Comparison of ENCODE assay signal across 18 cellular contexts in genomic region chr7:359226-359775, GRCh38.
DNase-seq lines count a peak whose midpoint lies in the region; ATAC-seq and TF ChIP-seq lines count a peak whose summit lies in the region.
"Had no signal": no experiment of that assay in that cellular context is flagged by ENCODE, and none has a peak within 500 bp of the region (broad histone marks: within the 10 kb centered on the region; RNA-seq: fewer than 3 reads in every experiment).

No MANE protein-coding gene starts in this region.

- no peak for ATAC-seq in left cardiac atrium
- no peak for ATAC-seq in left ventricle myocardium superior
- ATAC-seq in naive thymus-derived CD8-positive, alpha-beta T cell, result no peak
- ATAC-seq in aorta (ENCODE audit: low FRiP score), result no peak
- no peak for ATAC-seq in activated T-helper 17 cell treated with anti-CD3 and anti-CD28 coated beads, Interleukin-2, amount 50 U/mL, for 72 hours (replicated peaks)
- ATAC-seq: A549 had no signal

- peaks cover 0 to 5% (median 0%) of the 10 kb centered on the region in 9 donors for H3K9me3 Mint-ChIP-seq in naive thymus-derived CD8-positive, alpha-beta T cell
- peaks cover 0 to 10% (median 2%) of the 10 kb centered on the region in 6 donors for H3K9me3 Mint-ChIP-seq in immature natural killer cell
- H3K9me3 Mint-ChIP-seq in activated T-helper 17 cell treated with anti-CD3 and anti-CD28 coated beads, Interleukin-2, amount 50 U/mL, for 72 hours, result peaks cover 4% of the 10 kb centered on the region
- H3K9me3 Mint-ChIP-seq: H9 had no signal

- H3K4me3 ChIP-seq in left ventricle myocardium inferior (no peak overlapping the region), aorta (ENCODE audit: low read length in 2 of 2) (no peak overlapping the region)
- H3K4me3 ChIP-seq: A549, SJCRH30 had no signal

- peak overlapping the region in 6 of 10 donors; percentile 11 to 89 (median 35) for H3K4me3 Mint-ChIP-seq in naive thymus-derived CD8-positive, alpha-beta T cell
- H3K4me3 Mint-ChIP-seq in immature natural killer cell, result no peak overlapping the region
- no peak overlapping the region for H3K4me3 Mint-ChIP-seq in activated T-helper 17 cell treated with anti-CD3 and anti-CD28 coated beads, Interleukin-2, amount 50 U/mL, for 72 hours
- H3K4me3 Mint-ChIP-seq: H9, IgD-negative memory B cell had no signal

- peaks cover 8% of the 10 kb centered on the region for H3K9me3 ChIP-seq in left ventricle myocardium inferior (replicated peaks)
- peaks cover 2% of the 10 kb centered on the region for H3K9me3 ChIP-seq in aorta (ENCODE audit: control insufficient read depth, low read length)
- H3K9me3 ChIP-seq: A549, Caco-2, SJCRH30 had no signal

- H3K27ac ChIP-seq in left ventricle myocardium inferior (replicated peaks) (no peak overlapping the region), aorta (ENCODE audit: low read depth in 1 of 2, low read length in 2 of 2) (no peak overlapping the region)
- H3K27ac ChIP-seq: A549, SJCRH30 had no signal

- 83 to 86% methylated on average over 19 of the region's 19 CpGs for WGBS in aorta, 2 donors

- intact Hi-C loops in left ventricle myocardium inferior (cut with micrococcal nuclease), result no loop called here
- intact Hi-C loops in left cardiac atrium (cut with DNase I), result no loop called here
- intact Hi-C loops in left ventricle myocardium superior (cut with micrococcal nuclease), result no loop called here
- intact Hi-C loops in aorta (cut with DNase I), result no loop called here

- no peaks in the 10 kb centered on the region for H3K36me3 ChIP-seq in left ventricle myocardium inferior
- no peaks in the 10 kb centered on the region for H3K36me3 ChIP-seq in aorta (ENCODE audit: control insufficient read depth in 1 of 2, insufficient read depth in 2 of 2, low read length in 1 of 2)
- H3K36me3 ChIP-seq: SJCRH30 had no signal

- CTCF ChIA-PET in HEK293T (lab: Yijun Ruan, JAX), result no interaction called here

- H3K27me3 Mint-ChIP-seq in naive thymus-derived CD8-positive, alpha-beta T cell, result peaks cover 0 to 2% (median 0%) of the 10 kb centered on the region in 5 donors
- H3K27me3 Mint-ChIP-seq in immature natural killer cell (ENCODE audit: low read depth in 3 of 3), result peaks cover 7 to 20% (median 8%) of the 10 kb centered on the region in 3 donors
- no peaks in the 10 kb centered on the region for H3K27me3 Mint-ChIP-seq in activated T-helper 17 cell treated with anti-CD3 and anti-CD28 coated beads, Interleukin-2, amount 50 U/mL, for 72 hours

- peaks cover 31 to 61% (median 45%) of the 10 kb centered on the region in 4 donors for H3K4me1 Mint-ChIP-seq in naive thymus-derived CD8-positive, alpha-beta T cell
- H3K4me1 Mint-ChIP-seq in immature natural killer cell, result peaks cover 32 to 35% of the 10 kb centered on the region in 2 donors
- peaks cover 20% of the 10 kb centered on the region for H3K4me1 Mint-ChIP-seq in activated T-helper 17 cell treated with anti-CD3 and anti-CD28 coated beads, Interleukin-2, amount 50 U/mL, for 72 hours

- H3K27me3 ChIP-seq in left ventricle myocardium inferior (ENCODE audit: low read depth) (peaks cover 64% of the 10 kb centered on the region), aorta (ENCODE audit: control insufficient read depth in 1 of 2, insufficient read depth in 2 of 2, low read length in 1 of 2) (no peaks in the 10 kb centered on the region)
- H3K27me3 ChIP-seq: SJCRH30 had no signal

- H3K36me3 Mint-ChIP-seq in naive thymus-derived CD8-positive, alpha-beta T cell, result no peaks in the 10 kb centered on the region
- H3K36me3 Mint-ChIP-seq in immature natural killer cell, result peaks cover 0 to 10% (median 7%) of the 10 kb centered on the region in 3 donors
- H3K36me3 Mint-ChIP-seq in activated T-helper 17 cell treated with anti-CD3 and anti-CD28 coated beads, Interleukin-2, amount 50 U/mL, for 72 hours (ENCODE audit: low read depth), result peaks cover 4% of the 10 kb centered on the region
- H3K36me3 Mint-ChIP-seq: IgD-negative memory B cell had no signal

- POLR2A ChIA-PET in naive thymus-derived CD8-positive, alpha-beta T cell (lab: Charles Lee), result interaction anchor here (0.8 to 2.0 kb wide), 6 partner anchors 8 to 516 kb away, joined by 3 to 15 read pairs (median 4); partner anchors contain the start of gene GET4
- POLR2A ChIA-PET in HEK293T (lab: Yijun Ruan, JAX), result no interaction called here

- TF ChIP-seq CTCF in left ventricle myocardium inferior (IDR thresholded peaks at IDR 0.05; ENCODE audit: borderline replicate concordance), result no peak

- peaks cover 10% of the 10 kb centered on the region for H3K4me1 ChIP-seq in left ventricle myocardium inferior
- no peaks in the 10 kb centered on the region for H3K4me1 ChIP-seq in aorta (ENCODE audit: control insufficient read depth in 1 of 2, insufficient read depth in 2 of 2, low read length in 2 of 2)
- H3K4me1 ChIP-seq: A549, SJCRH30 had no signal

- peak overlapping the region in 4 of 10 donors; percentile 6 to 57 (median 39) for H3K27ac Mint-ChIP-seq in naive thymus-derived CD8-positive, alpha-beta T cell
- no peak overlapping the region for H3K27ac Mint-ChIP-seq in immature natural killer cell
- no peak overlapping the region for H3K27ac Mint-ChIP-seq in activated T-helper 17 cell treated with anti-CD3 and anti-CD28 coated beads, Interleukin-2, amount 50 U/mL, for 72 hours
- H3K27ac Mint-ChIP-seq: H9, IgD-negative memory B cell had no signal

- DNase-seq in left ventricle myocardium inferior (peak; percentile 9), left cardiac atrium (no peak), left ventricle myocardium superior (peak; percentile 21), aorta (peak; percentile 36 to 60), immature natural killer cell (no peak), HEK293T (ENCODE audit: extremely low spot score) (no peak)
- DNase-seq in naive thymus-derived CD8-positive, alpha-beta T cell, result peak in 2 of 10 donors; percentile 2 to 35
- DNase-seq: Caco-2, DMS153, EL, H9, NCI-H1417, NCI-H1930, NCI-H69, SJCRH30 had no signal

TF ChIP-seq in HEK293T, 16 proteins besides CTCF, POLR2A, EP300 and RAD21:
- no peak for TF ChIP-seq L3MBTL2 (conservative IDR thresholded peaks at IDR 0.05)
- TF ChIP-seq CTBP1 (IDR thresholded peaks at IDR 0.05; ENCODE audit: borderline replicate concordance), result no peak
- no peak for TF ChIP-seq FOXK2 (IDR thresholded peaks at IDR 0.05)
- TF ChIP-seq SUZ12 (IDR thresholded peaks at IDR 0.05), result no peak
- no peak for TF ChIP-seq PKNOX1 (IDR thresholded peaks at IDR 0.05)
- no peak for TF ChIP-seq FOXA1 (IDR thresholded peaks at IDR 0.05)
- no peak for TF ChIP-seq LEF1 (IDR thresholded peaks at IDR 0.05; ENCODE audit: borderline replicate concordance)
- TF ChIP-seq NFRKB (IDR thresholded peaks at IDR 0.05), result no peak
- no peak for TF ChIP-seq FOXM1 (IDR thresholded peaks at IDR 0.05; ENCODE audit: borderline replicate concordance)
- TF ChIP-seq ELF4 (IDR thresholded peaks at IDR 0.05), result no peak
- no peak for TF ChIP-seq HDGF (IDR thresholded peaks at IDR 0.05; ENCODE audit: borderline replicate concordance)
- no peak for TF ChIP-seq ARNT (IDR thresholded peaks at IDR 0.05)
- no peak for TF ChIP-seq SP1 (IDR thresholded peaks at IDR 0.05)
- no peak for TF ChIP-seq TARDBP (IDR thresholded peaks at IDR 0.05)
- TF ChIP-seq ZNF384 (IDR thresholded peaks at IDR 0.05), result no peak
- TF ChIP-seq BHLHE40 (IDR thresholded peaks at IDR 0.05; ENCODE audit: borderline replicate concordance), result no peak

Comparison
In these comparisons a context has a peak if more than half of its experiments do, and no peak if none do; other contexts are left out.
1. DNase-seq: peak in left ventricle myocardium inferior (single experiment), left ventricle myocardium superior (single experiment) and aorta (2 of 2); none in left cardiac atrium (single experiment), immature natural killer cell (0 of 3) and HEK293T (single experiment).
2. H3K4me3 Mint-ChIP-seq: peak in naive thymus-derived CD8-positive, alpha-beta T cell (6 of 10); none in immature natural killer cell (0 of 5) and activated T-helper 17 cell treated with anti-CD3 and anti-CD28 coated beads, Interleukin-2, amount 50 U/mL, for 72 hours (single experiment).